Comparison of ENCODE assay signal across 16 cellular contexts in the genomic region with DNA sequence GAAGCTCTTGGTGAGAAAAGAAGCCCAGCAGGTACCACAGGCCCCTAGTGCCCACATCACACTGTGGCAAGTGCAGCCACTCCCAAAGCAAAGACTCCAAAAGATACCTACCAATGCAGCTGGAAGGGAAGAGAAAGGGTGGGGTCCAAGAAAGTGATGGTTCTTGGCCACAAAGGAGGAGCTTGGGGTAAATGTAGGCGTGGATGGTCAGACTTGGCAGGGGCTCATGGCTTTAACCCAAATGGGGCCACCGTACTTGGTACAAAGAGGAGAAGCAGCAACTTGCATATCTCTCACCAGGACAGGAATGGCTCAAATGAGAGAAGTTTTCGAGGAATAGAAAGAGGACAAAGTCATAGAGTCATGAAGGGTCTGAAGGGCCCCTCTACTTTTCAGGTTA. TPM values are rescaled to one million over a fixed set of nuclear protein-coding genes. Genes with fewer than 3 reads are reported as not detected.
DNase-seq lines count a peak whose midpoint lies in the region; ATAC-seq and TF ChIP-seq lines count a peak whose summit lies in the region.
"Had no signal": no experiment of that assay in that cellular context is flagged by ENCODE, and none has a peak within 500 bp of the region (broad histone marks: within the 10 kb centered on the region; RNA-seq: fewer than 3 reads in every experiment).

No MANE protein-coding gene starts in this region.

- no peak for DNase-seq in activated T-cell treated with anti-CD3 and anti-CD28 coated beads, Interleukin-2, amount 50 U/mL, for 72 hours
- no peak for DNase-seq in activated T-cell treated with anti-CD3 and anti-CD28 coated beads for 4 hours
- DNase-seq in activated naive CD8-positive, alpha-beta T cell treated with anti-CD3 and anti-CD28 coated beads, Interleukin-2, amount 10 ng/mL, durations not matched to agents 7 days and 5 days = no peak
- no peak for DNase-seq in substantia nigra (lab: John Stamatoyannopoulos, UW)
- no peak for DNase-seq in endodermal cell
- no peak for DNase-seq in glomerular visceral epithelial cell (ENCODE audit: extremely low spot score)
- DNase-seq: DMS79, IMR-90, left colon, NCI-H1048, NCI-H2227 treated with DMSO at 0.1 percent for 48 hours, thyroid gland had no signal

- no peaks in the 10 kb centered on the region for H3K9me3 Mint-ChIP-seq in activated T-cell treated with anti-CD3 and anti-CD28 coated beads, Interleukin-2, amount 50 U/mL, for 72 hours
- no peaks in the 10 kb centered on the region for H3K9me3 Mint-ChIP-seq in activated naive CD8-positive, alpha-beta T cell treated with anti-CD3 and anti-CD28 coated beads, Interleukin-2, amount 10 ng/mL, durations not matched to agents 7 days and 5 days
- no peaks in the 10 kb centered on the region for H3K9me3 Mint-ChIP-seq in endodermal cell

- H3K27me3 Mint-ChIP-seq in activated T-cell treated with anti-CD3 and anti-CD28 coated beads, Interleukin-2, amount 50 U/mL, for 72 hours (ENCODE audit: low read depth) = no peaks in the 10 kb centered on the region
- no peaks in the 10 kb centered on the region for H3K27me3 Mint-ChIP-seq in activated naive CD8-positive, alpha-beta T cell treated with anti-CD3 and anti-CD28 coated beads, Interleukin-2, amount 10 ng/mL, durations not matched to agents 7 days and 5 days
- H3K27me3 Mint-ChIP-seq in endodermal cell (ENCODE audit: insufficient read depth) = peaks cover 2% of the 10 kb centered on the region

- POLR2A ChIA-PET in activated naive CD8-positive, alpha-beta T cell treated with anti-CD3 and anti-CD28 coated beads, Interleukin-2, amount 10 ng/mL, durations not matched to agents 7 days and 5 days (lab: Charles Lee) = interaction anchor here (0.7 to 1.4 kb wide), 4 partner anchors 14 to 102 kb away, joined by 3 read pairs; a partner anchor contains a TSS

- H3K9me3 ChIP-seq in endodermal cell (ENCODE audit: control insufficient read depth, low read length) = no peaks in the 10 kb centered on the region
- H3K9me3 ChIP-seq: thyroid gland had no signal

- H3K4me1 ChIP-seq in endodermal cell (ENCODE audit: control insufficient read depth, insufficient read depth, low read length) = peaks cover 3% of the 10 kb centered on the region

- H3K27ac ChIP-seq in layer of hippocampus (ENCODE audit: low read depth, low read length) (peak overlapping the region; percentile 98), substantia nigra (ENCODE audit: low read depth, low read length, poor library complexity, severe bottlenecking) (peak overlapping the region; percentile 100), endodermal cell (ENCODE audit: low read depth, low read length) (no peak overlapping the region)

- peak overlapping the region; percentile 53 for H3K27ac Mint-ChIP-seq in activated T-cell treated with anti-CD3 and anti-CD28 coated beads, Interleukin-2, amount 50 U/mL, for 72 hours
- H3K27ac Mint-ChIP-seq in activated naive CD8-positive, alpha-beta T cell treated with anti-CD3 and anti-CD28 coated beads, Interleukin-2, amount 10 ng/mL, durations not matched to agents 7 days and 5 days = peak overlapping the region; percentile 43
- H3K27ac Mint-ChIP-seq in endodermal cell = no peak overlapping the region

- TF ChIP-seq CTCF in endodermal cell (conservative IDR thresholded peaks at IDR 0.05) = no peak

- peaks cover 50% of the 10 kb centered on the region for H3K36me3 ChIP-seq in endodermal cell (ENCODE audit: control insufficient read depth, insufficient read depth, low read length)

- no peak overlapping the region for H3K4me3 Mint-ChIP-seq in activated T-cell treated with anti-CD3 and anti-CD28 coated beads, Interleukin-2, amount 50 U/mL, for 72 hours
- H3K4me3 Mint-ChIP-seq in activated naive CD8-positive, alpha-beta T cell treated with anti-CD3 and anti-CD28 coated beads, Interleukin-2, amount 10 ng/mL, durations not matched to agents 7 days and 5 days = no peak overlapping the region
- H3K4me3 Mint-ChIP-seq in endodermal cell = no peak overlapping the region

- H3K4me3 ChIP-seq in endodermal cell (ENCODE audit: low read length) = no peak overlapping the region
- H3K4me3 ChIP-seq: thyroid gland had no signal

- H3K27me3 ChIP-seq in layer of hippocampus (ENCODE audit: control insufficient read depth, insufficient read depth, low read length) (no peaks in the 10 kb centered on the region), endodermal cell (ENCODE audit: control insufficient read depth, insufficient read depth, low read length, poor library complexity, severe bottlenecking) (no peaks in the 10 kb centered on the region)
- H3K27me3 ChIP-seq: thyroid gland had no signal

- ATAC-seq in activated T-cell treated with anti-CD3 and anti-CD28 coated beads, Interleukin-2, amount 50 U/mL, for 72 hours (replicated peaks in 1 of 2) = no peak
- ATAC-seq in activated naive CD8-positive, alpha-beta T cell treated with anti-CD3 and anti-CD28 coated beads, Interleukin-2, amount 10 ng/mL, durations not matched to agents 7 days and 5 days (ENCODE audit: low read depth) = no peak
- no peak for ATAC-seq in GM21526 (IDR thresholded peaks at IDR 0.05; ENCODE audit: low FRiP score, unreplicated experiment)
- ATAC-seq: left colon, SK-N-SH treated with all-trans-retinoic acid at 6 μM for 48 hours had no signal

- no peak overlapping the region for H3K9ac ChIP-seq in endodermal cell (ENCODE audit: extremely low read depth, low read length, poor library complexity, severe bottlenecking)

- WGBS in endodermal cell (ENCODE audit: insufficient coverage in 1 of 2, insufficient read length in 1 of 2), 2 experiments = 90 to 97% methylated on average over 3 of the region's 3 CpGs

- peaks cover 37% of the 10 kb centered on the region for H3K4me1 Mint-ChIP-seq in activated T-cell treated with anti-CD3 and anti-CD28 coated beads, Interleukin-2, amount 50 U/mL, for 72 hours (ENCODE audit: low read depth)
- H3K4me1 Mint-ChIP-seq in activated naive CD8-positive, alpha-beta T cell treated with anti-CD3 and anti-CD28 coated beads, Interleukin-2, amount 10 ng/mL, durations not matched to agents 7 days and 5 days = peaks cover 20% of the 10 kb centered on the region
- peaks cover 8% of the 10 kb centered on the region for H3K4me1 Mint-ChIP-seq in endodermal cell

- peaks cover 0 to 11% of the 10 kb centered on the region in 2 donors for H3K36me3 Mint-ChIP-seq in activated T-cell treated with anti-CD3 and anti-CD28 coated beads, Interleukin-2, amount 50 U/mL, for 72 hours (ENCODE audit: insufficient read depth in 2 of 2)
- peaks cover 6% of the 10 kb centered on the region for H3K36me3 Mint-ChIP-seq in activated naive CD8-positive, alpha-beta T cell treated with anti-CD3 and anti-CD28 coated beads, Interleukin-2, amount 10 ng/mL, durations not matched to agents 7 days and 5 days
- peaks cover 43% of the 10 kb centered on the region for H3K36me3 Mint-ChIP-seq in endodermal cell (ENCODE audit: low read depth)

RNA-seq across cellular contexts. Expression of a gene that starts 4.8 kb away (rescaled TPM):
- 10 to 100 TPM; 57.3 to 70.1 TPM for total RNA-seq in activated T-cell treated with anti-CD3 and anti-CD28 coated beads, Interleukin-2, amount 50 U/mL, for 72 hours
- total RNA-seq in activated naive CD8-positive, alpha-beta T cell treated with anti-CD3 and anti-CD28 coated beads, Interleukin-2, amount 10 ng/mL, durations not matched to agents 7 days and 5 days = 10 to 100 TPM; 69.9 to 73.1 TPM
- 10 to 100 TPM; 62.8 to 65.0 TPM for total RNA-seq in endodermal cell
- 30.5 TPM for polyA plus RNA-seq in endodermal cell (2013, experiment 1 of 2)
- polyA plus RNA-seq in endodermal cell (2013, experiment 2 of 2) = 28.4 TPM

RNA-seq across cellular contexts. Expression of a gene that starts 6.3 kb away (rescaled TPM):
- 10 to 100 TPM; 45.9 TPM for total RNA-seq in activated T-cell treated with anti-CD3 and anti-CD28 coated beads, Interleukin-2, amount 50 U/mL, for 72 hours
- total RNA-seq in activated naive CD8-positive, alpha-beta T cell treated with anti-CD3 and anti-CD28 coated beads, Interleukin-2, amount 10 ng/mL, durations not matched to agents 7 days and 5 days = 10 to 100 TPM; 57.2 to 60.2 TPM
- 10 to 100 TPM; 48.1 to 57.3 TPM for total RNA-seq in endodermal cell
- 25.5 TPM for polyA plus RNA-seq in endodermal cell (2013, experiment 1 of 2)
- polyA plus RNA-seq in endodermal cell (2013, experiment 2 of 2) = 24.6 TPM

RNA-seq across cellular contexts. Expression of a gene that starts 13.6 kb away (rescaled TPM):
- total RNA-seq in activated T-cell treated with anti-CD3 and anti-CD28 coated beads, Interleukin-2, amount 50 U/mL, for 72 hours = under 1 TPM; 0.34 to 0.39 TPM
- 1 to 10 TPM in 1 of 2 experiments, under 1 TPM in 1; 0.96 to 1.0 TPM for total RNA-seq in activated naive CD8-positive, alpha-beta T cell treated with anti-CD3 and anti-CD28 coated beads, Interleukin-2, amount 10 ng/mL, durations not matched to agents 7 days and 5 days
- total RNA-seq in endodermal cell = 1 to 10 TPM in 1 of 2 donors, not detected in 1; 1.2 TPM
- polyA plus RNA-seq in endodermal cell (2013, experiment 1 of 2) = not detected
- not detected for polyA plus RNA-seq in endodermal cell (2013, experiment 2 of 2)
- total RNA-seq: IMR-90, skeletal muscle tissue had no signal

RNA-seq across cellular contexts. Expression of a gene that starts 28.7 kb away (rescaled TPM):
- total RNA-seq in activated T-cell treated with anti-CD3 and anti-CD28 coated beads, Interleukin-2, amount 50 U/mL, for 72 hours = 100 to 1,000 TPM; 132 to 137 TPM
- 100 to 1,000 TPM; 245 to 266 TPM for total RNA-seq in activated naive CD8-positive, alpha-beta T cell treated with anti-CD3 and anti-CD28 coated beads, Interleukin-2, amount 10 ng/mL, durations not matched to agents 7 days and 5 days
- 10 to 100 TPM; 39.9 to 46.8 TPM for total RNA-seq in endodermal cell
- polyA plus RNA-seq in endodermal cell (2013, experiment 1 of 2) = 22.0 TPM
- polyA plus RNA-seq in endodermal cell (2013, experiment 2 of 2) = 18.3 TPM

RNA-seq across cellular contexts. Expression of a gene that starts 33.4 kb away (rescaled TPM):
- total RNA-seq in activated T-cell treated with anti-CD3 and anti-CD28 coated beads, Interleukin-2, amount 50 U/mL, for 72 hours = 100 to 1,000 TPM in 1 of 2 donors, 10 to 100 TPM in 1; 93.9 to 113 TPM
- total RNA-seq in activated naive CD8-positive, alpha-beta T cell treated with anti-CD3 and anti-CD28 coated beads, Interleukin-2, amount 10 ng/mL, durations not matched to agents 7 days and 5 days = 100 to 1,000 TPM; 118 to 120 TPM
- total RNA-seq in endodermal cell = 1 to 10 TPM; 6.2 to 9.8 TPM
- 7.1 TPM for polyA plus RNA-seq in endodermal cell (2013, experiment 1 of 2)
- polyA plus RNA-seq in endodermal cell (2013, experiment 2 of 2) = 5.5 TPM
